29 cellular contexts compared by ENCODE assay signal in genomic region chr11:112826788-112827187, GRCh38.
"Had no signal": no experiment of that assay in that cellular context is flagged by ENCODE, and none has a peak within 500 bp of the region (broad histone marks: within the 10 kb centered on the region; RNA-seq: fewer than 3 reads in every experiment).

No MANE protein-coding gene starts in this region.

- H3K9me3 ChIP-seq: ascending aorta, breast epithelium, colonic mucosa, gastrocnemius medialis, heart left ventricle had no signal

- H3K4me3 ChIP-seq: ascending aorta, breast epithelium, cardiac muscle cell, colonic mucosa, gastrocnemius medialis, heart left ventricle had no signal

- H3K27ac ChIP-seq: ascending aorta, breast epithelium, cardiac muscle cell, colonic mucosa, foreskin keratinocyte, gastrocnemius medialis, heart left ventricle had no signal

- H3K9me3 Mint-ChIP-seq: activated CD4-positive, alpha-beta memory T cell treated with anti-CD3 and anti-CD28 coated beads, Interleukin-2, amount 10 ng/mL, durations not matched to agents 7 days and 5 days; activated CD4-positive, alpha-beta T cell treated with anti-CD3 and anti-CD28 coated beads, Interleukin-2, amount 10 ng/mL, durations not matched to agents 7 days and 5 days; activated naive CD4-positive, alpha-beta T cell treated with anti-CD3 and anti-CD28 coated beads, Interleukin-2, amount 10 ng/mL, durations not matched to agents 7 days and 5 days; activated naive CD8-positive, alpha-beta T cell treated with anti-CD3 and anti-CD28 coated beads, Interleukin-2, amount 10 ng/mL, durations not matched to agents 7 days and 5 days; activated T-cell treated with anti-CD3 and anti-CD28 coated beads, Interleukin-2, amount 50 U/mL, for 24 hours; activated T-cell treated with anti-CD3 and anti-CD28 coated beads, Interleukin-2, amount 50 U/mL, for 72 hours had no signal

- ATAC-seq: activated naive CD4-positive, alpha-beta T cell treated with anti-CD3 and anti-CD28 coated beads, Interleukin-2, amount 50 U/mL, for 72 hours; activated T-cell treated with anti-CD3 and anti-CD28 coated beads, Interleukin-2, amount 50 U/mL, for 72 hours; esophagus mucosa; foreskin keratinocyte; gastrocnemius medialis; heart left ventricle had no signal

- H3K4me1 Mint-ChIP-seq: activated CD4-positive, alpha-beta memory T cell treated with anti-CD3 and anti-CD28 coated beads, Interleukin-2, amount 10 ng/mL, durations not matched to agents 7 days and 5 days; activated CD4-positive, alpha-beta T cell treated with anti-CD3 and anti-CD28 coated beads, Interleukin-2, amount 10 ng/mL, durations not matched to agents 7 days and 5 days; activated naive CD4-positive, alpha-beta T cell treated with anti-CD3 and anti-CD28 coated beads, Interleukin-2, amount 10 ng/mL, durations not matched to agents 7 days and 5 days; activated naive CD8-positive, alpha-beta T cell treated with anti-CD3 and anti-CD28 coated beads, Interleukin-2, amount 10 ng/mL, durations not matched to agents 7 days and 5 days had no signal

- H3K4me1 ChIP-seq: ascending aorta, breast epithelium, colonic mucosa, foreskin keratinocyte had no signal

- H3K27me3 ChIP-seq: ascending aorta, breast epithelium, cardiac muscle cell, colonic mucosa, foreskin keratinocyte, gastrocnemius medialis, heart left ventricle had no signal

- DNase-seq: activated CD4-positive, alpha-beta memory T cell treated with anti-CD3 and anti-CD28 coated beads, Interleukin-2, amount 10 ng/mL, durations not matched to agents 7 days and 5 days; activated CD4-positive, alpha-beta T cell treated with anti-CD3 and anti-CD28 coated beads for 1 hour; activated CD4-positive, alpha-beta T cell treated with anti-CD3 and anti-CD28 coated beads for 4 hours; activated CD4-positive, alpha-beta T cell treated with anti-CD3 and anti-CD28 coated beads, Interleukin-2, amount 10 ng/mL, durations not matched to agents 7 days and 5 days; activated CD4-positive, alpha-beta T cell treated with anti-CD3 and anti-CD28 coated beads, Interleukin-2, amount 50 U/mL, for 4 hours; activated CD8-positive, alpha-beta memory T cell treated with anti-CD3 and anti-CD28 coated beads, Interleukin-2, amount 50 U/mL, for 48 hours; activated gamma-delta T cell; activated naive CD4-positive, alpha-beta T cell; activated naive CD4-positive, alpha-beta T cell treated with anti-CD3 and anti-CD28 coated beads, Interleukin-2, amount 10 ng/mL, durations not matched to agents 7 days and 5 days; activated naive CD8-positive, alpha-beta T cell treated with anti-CD3 and anti-CD28 coated beads, Interleukin-2, amount 10 ng/mL, durations not matched to agents 7 days and 5 days; activated T-cell treated with anti-CD3 and anti-CD28 coated beads for 4 hours; activated T-cell treated with anti-CD3 and anti-CD28 coated beads, Interleukin-2, amount 50 U/mL, for 24 hours; activated T-cell treated with anti-CD3 and anti-CD28 coated beads, Interleukin-2, amount 50 U/mL, for 72 hours; central memory CD4-positive, alpha-beta T cell; cerebellar nuclear complex; colonic mucosa; effector CD8-positive, alpha-beta T cell; foreskin keratinocyte; gastrocnemius medialis; glutamatergic neuron; heart left ventricle; T-helper 2 cell had no signal

- H3K36me3 Mint-ChIP-seq: activated naive CD4-positive, alpha-beta T cell treated with anti-CD3 and anti-CD28 coated beads, Interleukin-2, amount 10 ng/mL, durations not matched to agents 7 days and 5 days; activated naive CD4-positive, alpha-beta T cell treated with anti-CD3 and anti-CD28 coated beads, Interleukin-2, amount 50 U/mL, for 72 hours; activated naive CD8-positive, alpha-beta T cell treated with anti-CD3 and anti-CD28 coated beads, Interleukin-2, amount 10 ng/mL, durations not matched to agents 7 days and 5 days; brain had no signal

- H3K4me3 Mint-ChIP-seq: activated CD4-positive, alpha-beta memory T cell treated with anti-CD3 and anti-CD28 coated beads, Interleukin-2, amount 10 ng/mL, durations not matched to agents 7 days and 5 days; activated CD4-positive, alpha-beta T cell treated with anti-CD3 and anti-CD28 coated beads, Interleukin-2, amount 10 ng/mL, durations not matched to agents 7 days and 5 days; activated naive CD4-positive, alpha-beta T cell treated with anti-CD3 and anti-CD28 coated beads, Interleukin-2, amount 10 ng/mL, durations not matched to agents 7 days and 5 days; activated naive CD8-positive, alpha-beta T cell treated with anti-CD3 and anti-CD28 coated beads, Interleukin-2, amount 10 ng/mL, durations not matched to agents 7 days and 5 days; activated T-cell treated with anti-CD3 and anti-CD28 coated beads, Interleukin-2, amount 50 U/mL, for 24 hours; activated T-cell treated with anti-CD3 and anti-CD28 coated beads, Interleukin-2, amount 50 U/mL, for 72 hours; brain; WTC11 had no signal

- H3K27ac Mint-ChIP-seq: activated CD4-positive, alpha-beta memory T cell treated with anti-CD3 and anti-CD28 coated beads, Interleukin-2, amount 10 ng/mL, durations not matched to agents 7 days and 5 days; activated CD4-positive, alpha-beta T cell treated with anti-CD3 and anti-CD28 coated beads, Interleukin-2, amount 10 ng/mL, durations not matched to agents 7 days and 5 days; activated naive CD4-positive, alpha-beta T cell treated with anti-CD3 and anti-CD28 coated beads, Interleukin-2, amount 10 ng/mL, durations not matched to agents 7 days and 5 days; activated naive CD4-positive, alpha-beta T cell treated with anti-CD3 and anti-CD28 coated beads, Interleukin-2, amount 50 U/mL, for 72 hours; activated naive CD8-positive, alpha-beta T cell treated with anti-CD3 and anti-CD28 coated beads, Interleukin-2, amount 10 ng/mL, durations not matched to agents 7 days and 5 days; activated T-cell treated with anti-CD3 and anti-CD28 coated beads, Interleukin-2, amount 50 U/mL, for 24 hours; activated T-cell treated with anti-CD3 and anti-CD28 coated beads, Interleukin-2, amount 50 U/mL, for 72 hours; brain; WTC11 had no signal

- H3K36me3 ChIP-seq: ascending aorta, breast epithelium, cardiac muscle cell, colonic mucosa, gastrocnemius medialis, heart left ventricle had no signal

- H3K27me3 Mint-ChIP-seq: activated CD4-positive, alpha-beta T cell treated with anti-CD3 and anti-CD28 coated beads, Interleukin-2, amount 10 ng/mL, durations not matched to agents 7 days and 5 days; activated naive CD4-positive, alpha-beta T cell treated with anti-CD3 and anti-CD28 coated beads, Interleukin-2, amount 10 ng/mL, durations not matched to agents 7 days and 5 days had no signal
